In genomic region chr11:117860139-117860538, GRCh38 we compare ENCODE assay signal across 27 cellular contexts. TPM values are rescaled to one million over a fixed set of nuclear protein-coding genes. Genes with fewer than 3 reads are reported as not detected.
"Had no signal": no experiment of that assay in that cellular context is flagged by ENCODE, and none has a peak within 500 bp of the region (broad histone marks: within the 10 kb centered on the region; RNA-seq: fewer than 3 reads in every experiment).

No MANE protein-coding gene starts in this region.

- H3K9me3 ChIP-seq: colonic mucosa, gastrocnemius medialis had no signal

- H3K4me1 Mint-ChIP-seq: memory B cell had no signal

- H3K36me3 ChIP-seq: colonic mucosa, gastrocnemius medialis had no signal

- H3K27me3 Mint-ChIP-seq: type B pancreatic cell had no signal

- H3K4me3 ChIP-seq: colonic mucosa, gastrocnemius medialis had no signal

- H3K27me3 ChIP-seq: colonic mucosa, gastrocnemius medialis had no signal

- H3K4me1 ChIP-seq: colonic mucosa had no signal

- H3K27ac Mint-ChIP-seq: activated T-helper 17 cell treated with anti-CD3 and anti-CD28 coated beads, Interleukin-2, amount 50 U/mL, for 72 hours; effector memory CD8-positive, alpha-beta T cell; memory B cell; natural killer cell; T-helper 2 cell treated with Interferon-gamma antibody and Interleukin-4, amounts not matched to agents 5 μg/mL and 100 μg/mL, for 36 hours; type B pancreatic cell had no signal

- H3K36me3 Mint-ChIP-seq: activated naive CD4-positive, alpha-beta T cell treated with anti-CD3 and anti-CD28 coated beads, Interleukin-2, amount 50 U/mL, for 72 hours; natural killer cell had no signal

- H3K27ac ChIP-seq: colonic mucosa had no signal

- H3K9me3 Mint-ChIP-seq: activated naive CD4-positive, alpha-beta T cell treated with anti-CD3 and anti-CD28 coated beads, Interleukin-2, amount 50 U/mL, for 72 hours; activated T-cell treated with anti-CD3 and anti-CD28 coated beads, Interleukin-2, amount 50 U/mL, for 4 hours; activated T-helper 17 cell treated with anti-CD3 and anti-CD28 coated beads, Interleukin-2, amount 50 U/mL, for 72 hours; effector memory CD8-positive, alpha-beta T cell; memory B cell; natural killer cell; T-helper 2 cell treated with Interferon-gamma antibody and Interleukin-4, amounts not matched to agents 5 μg/mL and 100 μg/mL, for 36 hours; type B pancreatic cell had no signal

- H3K4me3 Mint-ChIP-seq: activated T-cell treated with anti-CD3 and anti-CD28 coated beads, Interleukin-2, amount 50 U/mL, for 4 hours; activated T-helper 17 cell treated with anti-CD3 and anti-CD28 coated beads, Interleukin-2, amount 50 U/mL, for 72 hours; effector memory CD8-positive, alpha-beta T cell; memory B cell; natural killer cell; T-helper 2 cell treated with Interferon-gamma antibody and Interleukin-4, amounts not matched to agents 5 μg/mL and 100 μg/mL, for 36 hours; type B pancreatic cell had no signal

- DNase-seq: activated CD4-positive, alpha-beta T cell treated with anti-CD3 and anti-CD28 coated beads for 48 hours; activated CD4-positive, alpha-beta T cell treated with anti-CD3 and anti-CD28 coated beads, Interleukin-2, amount 50 U/mL, for 48 hours; activated CD4-positive, CD25-positive, alpha-beta regulatory T cell; activated CD8-positive, alpha-beta memory T cell treated with anti-CD3 and anti-CD28 coated beads, Interleukin-2, amount 50 U/mL, for 48 hours; activated naive CD4-positive, alpha-beta T cell; activated T-cell treated with anti-CD3 and anti-CD28 coated beads, Interleukin-2, amount 50 U/mL, for 4 hours; cerebellar nuclear complex; colonic mucosa; effector memory CD8-positive, alpha-beta T cell; erythroblast; gastrocnemius medialis; glutamatergic neuron; hippocampal formation; kidney; left colon; natural killer cell; small intestine; stimulated activated CD4-positive, alpha-beta T cell treated with anti-CD3 and anti-CD28 coated beads, Interleukin-15, amount 100 ng/mL, for 24 hours; stimulated activated CD4-positive, alpha-beta T cell treated with anti-CD3 and anti-CD28 coated beads, Interleukin-2, amount 100 ng/mL, for 24 hours; stimulated activated naive CD4-positive, alpha-beta T cell; T-helper 1 cell had no signal

RNA-seq across cellular contexts. Expression of gene FXYD6, which starts 16.3 kb away (rescaled TPM):
- total RNA-seq: bronchial epithelial cell had no signal

RNA-seq across cellular contexts. Expression of gene FXYD2, which starts 35.6 kb away (rescaled TPM):
- total RNA-seq: bronchial epithelial cell had no signal
